ENCODE assay signal across 28 cellular contexts in genomic region chr18:45324081-45324480, GRCh38.
A peak's percentile ranks its signal among the peaks of the same experiment; 100 is the strongest.
DNase-seq lines count a peak whose midpoint lies in the region; ATAC-seq and TF ChIP-seq lines count a peak whose summit lies in the region.
"Had no signal": no experiment of that assay in that cellular context is flagged by ENCODE, and none has a peak within 500 bp of the region (broad histone marks: within the 10 kb centered on the region; RNA-seq: fewer than 3 reads in every experiment).

No MANE protein-coding gene starts in this region.

- no peak overlapping the region for H3K4me3 ChIP-seq in hepatocyte
- no peak overlapping the region for H3K4me3 ChIP-seq in osteoblast (ENCODE audit: insufficient read depth, low read length)
- H3K4me3 ChIP-seq in thymus (ENCODE audit: low read length), result no peak overlapping the region
- H3K4me3 ChIP-seq in coronary artery, result no peak overlapping the region
- H3K4me3 ChIP-seq: BLaER1 treated with 17β-estradiol and CSF1 and Interleukin-3, amounts not matched to agents 10 nM and 100 nM; gastroesophageal sphincter; SJCRH30; skin epidermis; transverse colon had no signal

- 76% methylated on average over 3 of the region's 3 CpGs for WGBS in hepatocyte (ENCODE audit: low lambda C conversion rate, missing lambda C conversion rate)
- WGBS in thymus, result 95% methylated on average over 3 of the region's 3 CpGs

- no peaks in the 10 kb centered on the region for H3K36me3 ChIP-seq in hepatocyte (replicated peaks; ENCODE audit: insufficient read depth, low read depth)
- H3K36me3 ChIP-seq in osteoblast (ENCODE audit: insufficient read depth, low read length), result no peaks in the 10 kb centered on the region
- H3K36me3 ChIP-seq in thymus (ENCODE audit: control insufficient read depth, insufficient read depth), result no peaks in the 10 kb centered on the region
- H3K36me3 ChIP-seq: BLaER1 treated with 17β-estradiol and CSF1 and Interleukin-3, amounts not matched to agents 10 nM and 100 nM; gastroesophageal sphincter; SJCRH30; transverse colon had no signal

- ATAC-seq in GM18519 (IDR thresholded peaks at IDR 0.05; ENCODE audit: low FRiP score, unreplicated experiment), result no peak
- ATAC-seq: activated CD4-positive, alpha-beta T cell treated with anti-CD3 and anti-CD28 coated beads for 36 hours; activated CD8-positive, alpha-beta T cell treated with anti-CD3 and anti-CD28 coated beads for 36 hours; activated T-helper 17 cell treated with anti-CD3 and anti-CD28 coated beads, Interleukin-2, amount 50 U/mL, for 72 hours had no signal

- H3K9me3 ChIP-seq in hepatocyte (ENCODE audit: low read depth) (no peaks in the 10 kb centered on the region), osteoblast (ENCODE audit: low read depth, low read length) (no peaks in the 10 kb centered on the region), thymus (ENCODE audit: control insufficient read depth) (no peaks in the 10 kb centered on the region)
- H3K9me3 ChIP-seq: BLaER1 treated with 17β-estradiol and CSF1 and Interleukin-3, amounts not matched to agents 10 nM and 100 nM; gastroesophageal sphincter; SJCRH30; transverse colon had no signal

- H2AFZ ChIP-seq in hepatocyte (no peak overlapping the region), osteoblast (ENCODE audit: low read length) (no peak overlapping the region)

- H3K27me3 ChIP-seq in hepatocyte, result no peaks in the 10 kb centered on the region
- H3K27me3 ChIP-seq in osteoblast (ENCODE audit: insufficient read depth, low read length), result no peaks in the 10 kb centered on the region
- H3K27me3 ChIP-seq in thymus (ENCODE audit: control insufficient read depth, insufficient read depth), result no peaks in the 10 kb centered on the region
- H3K27me3 ChIP-seq: BLaER1 treated with 17β-estradiol and CSF1 and Interleukin-3, amounts not matched to agents 10 nM and 100 nM; gastroesophageal sphincter; SJCRH30; transverse colon had no signal

- H3K4me1 ChIP-seq in hepatocyte (ENCODE audit: insufficient read depth) (peaks cover 12% of the 10 kb centered on the region), osteoblast (ENCODE audit: insufficient read depth, low read length) (peaks cover 42% of the 10 kb centered on the region), thymus (ENCODE audit: control insufficient read depth, insufficient read depth, low read length) (no peaks in the 10 kb centered on the region)
- H3K4me1 ChIP-seq: transverse colon had no signal

- H3K9me2 ChIP-seq in hepatocyte (replicated peaks; ENCODE audit: insufficient read depth), result no peaks in the 10 kb centered on the region

- TF ChIP-seq CTCF in hepatocyte (IDR thresholded peaks at IDR 0.05; ENCODE audit: poor library complexity) (no peak), osteoblast (IDR thresholded peaks at IDR 0.05; ENCODE audit: extremely low read depth, low read depth, low read length) (no peak), coronary artery (IDR thresholded peaks at IDR 0.05) (no peak)

- H3K4me2 ChIP-seq in hepatocyte (peak overlapping the region; percentile 11), osteoblast (ENCODE audit: insufficient read depth, low read length) (peak overlapping the region; percentile 66)
- H3K4me2 ChIP-seq: BLaER1 treated with 17β-estradiol and CSF1 and Interleukin-3, amounts not matched to agents 10 nM and 100 nM had no signal

- no peaks in the 10 kb centered on the region for H3K79me2 ChIP-seq in hepatocyte
- H3K79me2 ChIP-seq in osteoblast (ENCODE audit: insufficient read depth, low read length), result no peaks in the 10 kb centered on the region

- DNase-seq in NCI-H2171 treated with DMSO at 0.1 percent for 48 hours (lab: John Stamatoyannopoulos, UW) (peak; percentile 35), NCI-H2171 (lab: John Stamatoyannopoulos, UW) (no peak), hepatocyte (ENCODE audit: low spot score) (no peak), osteoblast (ENCODE audit: insufficient read length, low spot score, missing footprints) (no peak), coronary artery (ENCODE audit: low spot score) (no peak), D341Med (ENCODE audit: low spot score) (no peak)
- DNase-seq: activated CD4-positive, alpha-beta T cell treated with anti-CD3 and anti-CD28 coated beads for 36 hours; activated CD8-positive, alpha-beta T cell treated with anti-CD3 and anti-CD28 coated beads for 36 hours; activated naive CD4-positive, alpha-beta T cell treated with anti-CD3 and anti-CD28 coated beads, Interleukin-2, amount 10 ng/mL, durations not matched to agents 7 days and 5 days; amniotic stem cell; DMS79; effector CD4-positive, alpha-beta T cell; HCEC 1CT; hypothalamus; MV-4-11; NCI-H1436; NCI-H774; SJCRH30; SW 1271 had no signal

- H4K20me1 ChIP-seq in hepatocyte (ENCODE audit: insufficient read depth, poor library complexity, severe bottlenecking) (no peaks in the 10 kb centered on the region), osteoblast (ENCODE audit: insufficient read depth, low read length) (no peaks in the 10 kb centered on the region)
- H4K20me1 ChIP-seq: BLaER1 treated with 17β-estradiol and CSF1 and Interleukin-3, amounts not matched to agents 10 nM and 100 nM had no signal

- peak overlapping the region; percentile 64 for H3K27ac ChIP-seq in hepatocyte
- H3K27ac ChIP-seq in osteoblast (ENCODE audit: low read depth, low read length), result peak overlapping the region; percentile 29
- peak overlapping the region; percentile 4 for H3K27ac ChIP-seq in thymus (ENCODE audit: low read depth)
- peak overlapping the region in 1 of 2 donors; percentile 54 for H3K27ac ChIP-seq in coronary artery
- H3K27ac ChIP-seq: 22Rv1; BLaER1 treated with 17β-estradiol and CSF1 and Interleukin-3, amounts not matched to agents 10 nM and 100 nM; SJCRH30; transverse colon; VCaP had no signal
